Comparison of ENCODE assay signal across 28 cellular contexts in genomic region chr3:151544164-151544548, GRCh38.
DNase-seq lines count a peak whose midpoint lies in the region; ATAC-seq and TF ChIP-seq lines count a peak whose summit lies in the region.
"Had no signal": no experiment of that assay in that cellular context is flagged by ENCODE, and none has a peak within 500 bp of the region (broad histone marks: within the 10 kb centered on the region; RNA-seq: fewer than 3 reads in every experiment).

No MANE protein-coding gene starts in this region.

- H3K4me3 Mint-ChIP-seq in WTC11: no peak overlapping the region
- H3K4me3 Mint-ChIP-seq: activated B cell treated with CpG ODN at 0.5 μM for 24 hours; CD4-positive, alpha-beta T cell; immature natural killer cell; nephron progenitor cell had no signal

- H3K4me1 ChIP-seq in KMS-11 (ENCODE audit: low read depth, poor library complexity, severe bottlenecking): peaks cover 27% of the 10 kb centered on the region
- H3K4me1 ChIP-seq: Peyer's patch, upper lobe of left lung had no signal

- H3K27me3 ChIP-seq in KMS-11 (ENCODE audit: insufficient read depth, low read depth): no peaks in the 10 kb centered on the region
- H3K27me3 ChIP-seq: ascending aorta, cardiac muscle cell, Peyer's patch, upper lobe of left lung had no signal

- no peaks in the 10 kb centered on the region for H3K27me3 Mint-ChIP-seq in WTC11 (ENCODE audit: low read depth)
- H3K27me3 Mint-ChIP-seq: CD4-positive, alpha-beta T cell had no signal

- H3K9me3 Mint-ChIP-seq in WTC11: no peaks in the 10 kb centered on the region
- H3K9me3 Mint-ChIP-seq: activated B cell treated with CpG ODN at 0.5 μM for 24 hours; CD4-positive, alpha-beta T cell; immature natural killer cell; nephron progenitor cell had no signal

- H3K27ac Mint-ChIP-seq in WTC11: no peak overlapping the region
- H3K27ac Mint-ChIP-seq: activated B cell treated with CpG ODN at 0.5 μM for 24 hours; CD4-positive, alpha-beta T cell; immature natural killer cell had no signal

- H3K4me2 ChIP-seq in KMS-11: peak overlapping the region; percentile 6; the same call in 1 of the 2 replicates

- no peaks in the 10 kb centered on the region for H3K79me2 ChIP-seq in KMS-11 (ENCODE audit: insufficient read depth, low read depth)

- 0 out of 2 replicates have a peak overlapping the region, but pooled peaks have one; percentile 34 for H2AFZ ChIP-seq in KMS-11 (ENCODE audit: low read depth)

- H3K4me3 ChIP-seq in KMS-11 (IDR thresholded peaks at IDR 0.05; ENCODE audit: insufficient read depth, low read depth, low read length) (no peak overlapping the region), retinal pigment epithelial cell (ENCODE audit: low read length) (no peak overlapping the region)
- H3K4me3 ChIP-seq: ascending aorta, cardiac muscle cell, Peyer's patch, upper lobe of left lung had no signal

- peaks cover 36% of the 10 kb centered on the region for H3K4me1 Mint-ChIP-seq in WTC11
- H3K4me1 Mint-ChIP-seq: activated B cell treated with CpG ODN at 0.5 μM for 24 hours, immature natural killer cell had no signal

- H4K20me1 ChIP-seq in KMS-11 (ENCODE audit: insufficient read depth): no peaks in the 10 kb centered on the region

- H3K36me3 Mint-ChIP-seq in WTC11: no peaks in the 10 kb centered on the region
- H3K36me3 Mint-ChIP-seq: immature natural killer cell had no signal

- peak; percentile 44 for DNase-seq in NCI-H146 (lab: John Stamatoyannopoulos, UW)
- no peak for DNase-seq in NCI-H146 treated with DMSO at 0.1 percent for 48 hours (lab: John Stamatoyannopoulos, UW; ENCODE audit: unreplicated experiment)
- no peak for DNase-seq in WTC11 (ENCODE audit: low spot score)
- no peak for DNase-seq in retinal pigment epithelial cell (ENCODE audit: low read depth)
- no peak for DNase-seq in NCI-H187 (lab: John Stamatoyannopoulos, UW)
- no peak for DNase-seq in EL
- DNase-seq: 8988T; activated B cell treated with CpG ODN at 0.5 μM for 24 hours; activated CD4-positive, alpha-beta T cell treated with anti-CD3 and anti-CD28 coated beads, Interleukin-2, amount 50 U/mL, for 1 hour; activated effector memory CD4-positive, alpha-beta T cell treated with Interleukin-2 at 50 U/mL for 16 hours; activated T-cell treated with anti-CD3 and anti-CD28 coated beads, Interleukin-2, amount 50 U/mL, for 1 hour; AML-193; CD4-positive, alpha-beta T cell; effector CD4-positive, alpha-beta T cell; H7; immature natural killer cell; Karpas-422; NCI-H1694; nephron progenitor cell; stimulated activated naive CD4-positive, alpha-beta T cell; T-helper 1 cell; upper lobe of left lung had no signal

- H3K9ac ChIP-seq in KMS-11: no peak overlapping the region

- ATAC-seq in WTC11 (peak; percentile 82), HG03095 (IDR thresholded peaks at IDR 0.05; ENCODE audit: unreplicated experiment) (no peak)

- POLR2A ChIA-PET in WTC11 (lab: Charles Lee): no interaction called here

- H3K36me3 ChIP-seq in KMS-11 (ENCODE audit: insufficient read depth): no peaks in the 10 kb centered on the region
- H3K36me3 ChIP-seq: ascending aorta, cardiac muscle cell, Peyer's patch, upper lobe of left lung had no signal

- CTCF ChIA-PET in WTC11 (lab: Charles Lee): no interaction called here

- TF ChIP-seq CTCF in KMS-11 (conservative IDR thresholded peaks at IDR 0.05; ENCODE audit: low read depth, low read length) (no peak), WTC11 (IDR thresholded peaks at IDR 0.05) (no peak), retinal pigment epithelial cell (conservative IDR thresholded peaks at IDR 0.05; ENCODE audit: low read depth, low read length) (peak; percentile 6)

- H3K27ac ChIP-seq in KMS-11: no peak overlapping the region
- H3K27ac ChIP-seq: ascending aorta, cardiac muscle cell, HL-60, Peyer's patch, upper lobe of left lung had no signal

TF ChIP-seq in WTC11, 78 proteins besides CTCF, POLR2A, EP300 and RAD21 (continues in another document):
- TF ChIP-seq ZNF423 (CRISPR knock-in tag; IDR thresholded peaks at IDR 0.05) (no peak), EMX1 (CRISPR knock-in tag; IDR thresholded peaks at IDR 0.05) (no peak), ELF4 (CRISPR knock-in tag; IDR thresholded peaks at IDR 0.05; ENCODE audit: low read depth) (no peak), E2F4 (CRISPR knock-in tag; IDR thresholded peaks at IDR 0.05; ENCODE audit: borderline replicate concordance, low read depth) (no peak), RELA (CRISPR knock-in tag; IDR thresholded peaks at IDR 0.05; ENCODE audit: borderline replicate concordance) (no peak), KAT7 (CRISPR knock-in tag; IDR thresholded peaks at IDR 0.05; ENCODE audit: borderline replicate concordance) (no peak), MXD4 (CRISPR knock-in tag; IDR thresholded peaks at IDR 0.05; ENCODE audit: borderline replicate concordance) (no peak), E2F1 (CRISPR knock-in tag; IDR thresholded peaks at IDR 0.05) (no peak), ZNF232 (CRISPR knock-in tag; IDR thresholded peaks at IDR 0.05) (no peak), ZNF138 (CRISPR knock-in tag; conservative IDR thresholded peaks at IDR 0.05) (no peak), STAT6 (CRISPR knock-in tag; conservative IDR thresholded peaks at IDR 0.05; ENCODE audit: low read depth) (no peak), ATF6 (CRISPR knock-in tag; IDR thresholded peaks at IDR 0.05) (no peak), NFYB (CRISPR knock-in tag; conservative IDR thresholded peaks at IDR 0.05; ENCODE audit: low read depth) (no peak), MLX (CRISPR knock-in tag; IDR thresholded peaks at IDR 0.05) (no peak), CREB1 (CRISPR knock-in tag; IDR thresholded peaks at IDR 0.05) (no peak)
